Comparison of ENCODE assay signal across 1 cellular context in the genomic region with DNA sequence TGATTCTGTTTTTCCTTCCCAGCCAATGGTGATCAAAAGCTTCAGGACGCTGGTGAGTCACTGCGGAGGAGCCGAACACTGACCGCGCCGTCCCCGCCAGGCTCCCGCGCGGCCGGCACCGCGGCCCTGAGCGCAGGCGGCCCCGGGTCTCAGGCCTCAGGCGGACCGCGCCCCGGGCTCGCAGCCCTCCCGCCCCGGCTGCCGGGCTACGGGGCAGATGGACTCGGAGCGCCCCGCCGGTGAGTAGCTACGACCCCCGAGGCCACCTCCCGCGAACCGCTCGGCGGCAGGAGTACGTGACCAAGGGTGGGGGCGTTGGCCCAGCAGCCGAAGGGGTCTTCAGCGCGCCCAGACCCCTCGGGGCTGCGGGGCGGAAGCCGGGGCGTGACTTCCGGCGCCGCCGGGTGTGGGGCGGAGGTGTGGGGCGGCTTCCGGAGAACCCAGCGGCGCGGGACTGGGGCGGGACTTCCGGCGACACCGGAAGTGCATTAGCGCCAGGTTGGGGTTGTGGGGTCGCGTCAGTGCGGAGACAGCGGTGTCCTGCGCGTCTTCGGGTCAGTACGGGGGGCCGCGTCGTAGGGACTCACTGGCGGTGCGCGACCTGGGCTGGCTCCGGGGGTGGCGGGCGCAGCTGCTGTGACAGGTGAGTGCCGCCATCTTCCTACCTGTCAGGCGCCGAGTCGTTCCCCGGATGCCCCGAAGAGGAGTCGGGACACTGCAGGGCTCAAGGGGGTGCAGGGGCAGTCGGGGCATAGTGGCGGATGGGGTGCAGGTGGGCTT.
A peak's percentile ranks its signal among the peaks of the same experiment; 100 is the strongest.
TF ChIP-seq lines count a peak whose summit lies in the region.

A gene with protein sequence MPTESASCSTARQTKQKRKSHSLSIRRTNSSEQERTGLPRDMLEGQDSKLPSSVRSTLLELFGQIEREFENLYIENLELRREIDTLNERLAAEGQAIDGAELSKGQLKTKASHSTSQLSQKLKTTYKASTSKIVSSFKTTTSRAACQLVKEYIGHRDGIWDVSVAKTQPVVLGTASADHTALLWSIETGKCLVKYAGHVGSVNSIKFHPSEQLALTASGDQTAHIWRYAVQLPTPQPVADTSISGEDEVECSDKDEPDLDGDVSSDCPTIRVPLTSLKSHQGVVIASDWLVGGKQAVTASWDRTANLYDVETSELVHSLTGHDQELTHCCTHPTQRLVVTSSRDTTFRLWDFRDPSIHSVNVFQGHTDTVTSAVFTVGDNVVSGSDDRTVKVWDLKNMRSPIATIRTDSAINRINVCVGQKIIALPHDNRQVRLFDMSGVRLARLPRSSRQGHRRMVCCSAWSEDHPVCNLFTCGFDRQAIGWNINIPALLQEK (plus strand): TSS at position 60 of the 780 bp plus-strand sequence. CDS start 15,771 bp downstream, outside the sequence.

TF ChIP-seq in K562, 482 proteins besides CTCF, POLR2A, EP300 and RAD21 (continued from another document and continues in another):
- TF ChIP-seq, protein P1, sequence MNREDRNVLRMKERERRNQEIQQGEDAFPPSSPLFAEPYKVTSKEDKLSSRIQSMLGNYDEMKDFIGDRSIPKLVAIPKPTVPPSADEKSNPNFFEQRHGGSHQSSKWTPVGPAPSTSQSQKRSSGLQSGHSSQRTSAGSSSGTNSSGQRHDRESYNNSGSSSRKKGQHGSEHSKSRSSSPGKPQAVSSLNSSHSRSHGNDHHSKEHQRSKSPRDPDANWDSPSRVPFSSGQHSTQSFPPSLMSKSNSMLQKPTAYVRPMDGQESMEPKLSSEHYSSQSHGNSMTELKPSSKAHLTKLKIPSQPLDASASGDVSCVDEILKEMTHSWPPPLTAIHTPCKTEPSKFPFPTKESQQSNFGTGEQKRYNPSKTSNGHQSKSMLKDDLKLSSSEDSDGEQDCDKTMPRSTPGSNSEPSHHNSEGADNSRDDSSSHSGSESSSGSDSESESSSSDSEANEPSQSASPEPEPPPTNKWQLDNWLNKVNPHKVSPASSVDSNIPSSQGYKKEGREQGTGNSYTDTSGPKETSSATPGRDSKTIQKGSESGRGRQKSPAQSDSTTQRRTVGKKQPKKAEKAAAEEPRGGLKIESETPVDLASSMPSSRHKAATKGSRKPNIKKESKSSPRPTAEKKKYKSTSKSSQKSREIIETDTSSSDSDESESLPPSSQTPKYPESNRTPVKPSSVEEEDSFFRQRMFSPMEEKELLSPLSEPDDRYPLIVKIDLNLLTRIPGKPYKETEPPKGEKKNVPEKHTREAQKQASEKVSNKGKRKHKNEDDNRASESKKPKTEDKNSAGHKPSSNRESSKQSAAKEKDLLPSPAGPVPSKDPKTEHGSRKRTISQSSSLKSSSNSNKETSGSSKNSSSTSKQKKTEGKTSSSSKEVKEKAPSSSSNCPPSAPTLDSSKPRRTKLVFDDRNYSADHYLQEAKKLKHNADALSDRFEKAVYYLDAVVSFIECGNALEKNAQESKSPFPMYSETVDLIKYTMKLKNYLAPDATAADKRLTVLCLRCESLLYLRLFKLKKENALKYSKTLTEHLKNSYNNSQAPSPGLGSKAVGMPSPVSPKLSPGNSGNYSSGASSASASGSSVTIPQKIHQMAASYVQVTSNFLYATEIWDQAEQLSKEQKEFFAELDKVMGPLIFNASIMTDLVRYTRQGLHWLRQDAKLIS (CRISPR knock-in tag; IDR thresholded peaks at IDR 0.05) = 0 out of 2 replicates have a peak, but pooled peaks have one; percentile 53
- no peak for TF ChIP-seq CREB1 (IDR thresholded peaks at IDR 0.05)
- peak; percentile 41; the same call in 1 of the 2 replicates for TF ChIP-seq CREB1 (CRISPR knock-in tag; IDR thresholded peaks at IDR 0.05)
- TF ChIP-seq, protein P2, sequence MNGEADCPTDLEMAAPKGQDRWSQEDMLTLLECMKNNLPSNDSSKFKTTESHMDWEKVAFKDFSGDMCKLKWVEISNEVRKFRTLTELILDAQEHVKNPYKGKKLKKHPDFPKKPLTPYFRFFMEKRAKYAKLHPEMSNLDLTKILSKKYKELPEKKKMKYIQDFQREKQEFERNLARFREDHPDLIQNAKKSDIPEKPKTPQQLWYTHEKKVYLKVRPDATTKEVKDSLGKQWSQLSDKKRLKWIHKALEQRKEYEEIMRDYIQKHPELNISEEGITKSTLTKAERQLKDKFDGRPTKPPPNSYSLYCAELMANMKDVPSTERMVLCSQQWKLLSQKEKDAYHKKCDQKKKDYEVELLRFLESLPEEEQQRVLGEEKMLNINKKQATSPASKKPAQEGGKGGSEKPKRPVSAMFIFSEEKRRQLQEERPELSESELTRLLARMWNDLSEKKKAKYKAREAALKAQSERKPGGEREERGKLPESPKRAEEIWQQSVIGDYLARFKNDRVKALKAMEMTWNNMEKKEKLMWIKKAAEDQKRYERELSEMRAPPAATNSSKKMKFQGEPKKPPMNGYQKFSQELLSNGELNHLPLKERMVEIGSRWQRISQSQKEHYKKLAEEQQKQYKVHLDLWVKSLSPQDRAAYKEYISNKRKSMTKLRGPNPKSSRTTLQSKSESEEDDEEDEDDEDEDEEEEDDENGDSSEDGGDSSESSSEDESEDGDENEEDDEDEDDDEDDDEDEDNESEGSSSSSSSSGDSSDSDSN (IDR thresholded peaks at IDR 0.05; ENCODE audit: borderline replicate concordance in 1 of 2, low read depth in 2 of 2, low read length in 2 of 2) = peak; percentile 81 to 95; a peak in 3 of 4 replicates
- TF ChIP-seq, protein P3, sequence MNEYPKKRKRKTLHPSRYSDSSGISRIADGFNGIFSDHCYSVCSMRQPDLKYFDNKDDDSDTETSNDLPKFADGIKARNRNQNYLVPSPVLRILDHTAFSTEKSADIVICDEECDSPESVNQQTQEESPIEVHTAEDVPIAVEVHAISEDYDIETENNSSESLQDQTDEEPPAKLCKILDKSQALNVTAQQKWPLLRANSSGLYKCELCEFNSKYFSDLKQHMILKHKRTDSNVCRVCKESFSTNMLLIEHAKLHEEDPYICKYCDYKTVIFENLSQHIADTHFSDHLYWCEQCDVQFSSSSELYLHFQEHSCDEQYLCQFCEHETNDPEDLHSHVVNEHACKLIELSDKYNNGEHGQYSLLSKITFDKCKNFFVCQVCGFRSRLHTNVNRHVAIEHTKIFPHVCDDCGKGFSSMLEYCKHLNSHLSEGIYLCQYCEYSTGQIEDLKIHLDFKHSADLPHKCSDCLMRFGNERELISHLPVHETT (CRISPR knock-in tag; conservative IDR thresholded peaks at IDR 0.05 in 1 of 2, IDR thresholded peaks at IDR 0.05 in 1 of 2) = peak in 1 of 2 experiments; percentile 88; a peak in 2 of 4 replicates
- 0 out of 2 replicates have a peak, but pooled peaks have one; percentile 18 for TF ChIP-seq ERF (CRISPR knock-in tag; IDR thresholded peaks at IDR 0.05)
- TF ChIP-seq, protein P4, sequence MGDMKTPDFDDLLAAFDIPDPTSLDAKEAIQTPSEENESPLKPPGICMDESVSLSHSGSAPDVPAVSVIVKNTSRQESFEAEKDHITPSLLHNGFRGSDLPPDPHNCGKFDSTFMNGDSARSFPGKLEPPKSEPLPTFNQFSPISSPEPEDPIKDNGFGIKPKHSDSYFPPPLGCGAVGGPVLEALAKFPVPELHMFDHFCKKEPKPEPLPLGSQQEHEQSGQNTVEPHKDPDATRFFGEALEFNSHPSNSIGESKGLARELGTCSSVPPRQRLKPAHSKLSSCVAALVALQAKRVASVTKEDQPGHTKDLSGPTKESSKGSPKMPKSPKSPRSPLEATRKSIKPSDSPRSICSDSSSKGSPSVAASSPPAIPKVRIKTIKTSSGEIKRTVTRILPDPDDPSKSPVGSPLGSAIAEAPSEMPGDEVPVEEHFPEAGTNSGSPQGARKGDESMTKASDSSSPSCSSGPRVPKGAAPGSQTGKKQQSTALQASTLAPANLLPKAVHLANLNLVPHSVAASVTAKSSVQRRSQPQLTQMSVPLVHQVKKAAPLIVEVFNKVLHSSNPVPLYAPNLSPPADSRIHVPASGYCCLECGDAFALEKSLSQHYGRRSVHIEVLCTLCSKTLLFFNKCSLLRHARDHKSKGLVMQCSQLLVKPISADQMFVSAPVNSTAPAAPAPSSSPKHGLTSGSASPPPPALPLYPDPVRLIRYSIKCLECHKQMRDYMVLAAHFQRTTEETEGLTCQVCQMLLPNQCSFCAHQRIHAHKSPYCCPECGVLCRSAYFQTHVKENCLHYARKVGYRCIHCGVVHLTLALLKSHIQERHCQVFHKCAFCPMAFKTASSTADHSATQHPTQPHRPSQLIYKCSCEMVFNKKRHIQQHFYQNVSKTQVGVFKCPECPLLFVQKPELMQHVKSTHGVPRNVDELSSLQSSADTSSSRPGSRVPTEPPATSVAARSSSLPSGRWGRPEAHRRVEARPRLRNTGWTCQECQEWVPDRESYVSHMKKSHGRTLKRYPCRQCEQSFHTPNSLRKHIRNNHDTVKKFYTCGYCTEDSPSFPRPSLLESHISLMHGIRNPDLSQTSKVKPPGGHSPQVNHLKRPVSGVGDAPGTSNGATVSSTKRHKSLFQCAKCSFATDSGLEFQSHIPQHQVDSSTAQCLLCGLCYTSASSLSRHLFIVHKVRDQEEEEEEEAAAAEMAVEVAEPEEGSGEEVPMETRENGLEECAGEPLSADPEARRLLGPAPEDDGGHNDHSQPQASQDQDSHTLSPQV (IDR thresholded peaks at IDR 0.05) = peak; percentile 54
- TF ChIP-seq, protein P5, sequence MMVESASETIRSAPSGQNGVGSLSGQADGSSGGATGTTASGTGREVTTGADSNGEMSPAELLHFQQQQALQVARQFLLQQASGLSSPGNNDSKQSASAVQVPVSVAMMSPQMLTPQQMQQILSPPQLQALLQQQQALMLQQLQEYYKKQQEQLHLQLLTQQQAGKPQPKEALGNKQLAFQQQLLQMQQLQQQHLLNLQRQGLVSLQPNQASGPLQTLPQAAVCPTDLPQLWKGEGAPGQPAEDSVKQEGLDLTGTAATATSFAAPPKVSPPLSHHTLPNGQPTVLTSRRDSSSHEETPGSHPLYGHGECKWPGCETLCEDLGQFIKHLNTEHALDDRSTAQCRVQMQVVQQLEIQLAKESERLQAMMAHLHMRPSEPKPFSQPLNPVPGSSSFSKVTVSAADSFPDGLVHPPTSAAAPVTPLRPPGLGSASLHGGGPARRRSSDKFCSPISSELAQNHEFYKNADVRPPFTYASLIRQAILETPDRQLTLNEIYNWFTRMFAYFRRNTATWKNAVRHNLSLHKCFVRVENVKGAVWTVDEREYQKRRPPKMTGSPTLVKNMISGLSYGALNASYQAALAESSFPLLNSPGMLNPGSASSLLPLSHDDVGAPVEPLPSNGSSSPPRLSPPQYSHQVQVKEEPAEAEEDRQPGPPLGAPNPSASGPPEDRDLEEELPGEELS (CRISPR knock-in tag; IDR thresholded peaks at IDR 0.05; ENCODE audit: borderline replicate concordance) = no peak; the same call in 1 of the 2 replicates
- TF ChIP-seq KDM4B (IDR thresholded peaks at IDR 0.05; ENCODE audit: borderline replicate concordance in 2 of 2, low read depth in 1 of 2) = peak in 1 of 2 experiments; percentile 98; a peak in 2 of 4 replicates
- no peak for TF ChIP-seq SRSF3 (IDR thresholded peaks at IDR 0.05; ENCODE audit: insufficient read depth, low read length)
- TF ChIP-seq BHLHE40 (IDR thresholded peaks at IDR 0.05; ENCODE audit: low read length) = peak; percentile 42; the same call in 1 of the 2 replicates
- TF ChIP-seq NONO (IDR thresholded peaks at IDR 0.05; ENCODE audit: low read depth in 2 of 2, low read length in 1 of 2) = peak; percentile 78 to 84
- no peak for TF ChIP-seq HMG20B (CRISPR knock-in tag; IDR thresholded peaks at IDR 0.05)
- TF ChIP-seq TRIM24 (IDR thresholded peaks at IDR 0.05) = peak in 1 of 2 experiments; percentile 62; a peak in 1 of 4 replicates
- no peak for TF ChIP-seq ASH1L (IDR thresholded peaks at IDR 0.05; ENCODE audit: borderline replicate concordance, low read depth, partially characterized antibody)
- peak; percentile 100 for TF ChIP-seq GABPA (tag; conservative IDR thresholded peaks at IDR 0.05; ENCODE audit: low read depth)
- TF ChIP-seq ZNF77 (CRISPR knock-in tag; IDR thresholded peaks at IDR 0.05) = no peak
- TF ChIP-seq, protein P6, sequence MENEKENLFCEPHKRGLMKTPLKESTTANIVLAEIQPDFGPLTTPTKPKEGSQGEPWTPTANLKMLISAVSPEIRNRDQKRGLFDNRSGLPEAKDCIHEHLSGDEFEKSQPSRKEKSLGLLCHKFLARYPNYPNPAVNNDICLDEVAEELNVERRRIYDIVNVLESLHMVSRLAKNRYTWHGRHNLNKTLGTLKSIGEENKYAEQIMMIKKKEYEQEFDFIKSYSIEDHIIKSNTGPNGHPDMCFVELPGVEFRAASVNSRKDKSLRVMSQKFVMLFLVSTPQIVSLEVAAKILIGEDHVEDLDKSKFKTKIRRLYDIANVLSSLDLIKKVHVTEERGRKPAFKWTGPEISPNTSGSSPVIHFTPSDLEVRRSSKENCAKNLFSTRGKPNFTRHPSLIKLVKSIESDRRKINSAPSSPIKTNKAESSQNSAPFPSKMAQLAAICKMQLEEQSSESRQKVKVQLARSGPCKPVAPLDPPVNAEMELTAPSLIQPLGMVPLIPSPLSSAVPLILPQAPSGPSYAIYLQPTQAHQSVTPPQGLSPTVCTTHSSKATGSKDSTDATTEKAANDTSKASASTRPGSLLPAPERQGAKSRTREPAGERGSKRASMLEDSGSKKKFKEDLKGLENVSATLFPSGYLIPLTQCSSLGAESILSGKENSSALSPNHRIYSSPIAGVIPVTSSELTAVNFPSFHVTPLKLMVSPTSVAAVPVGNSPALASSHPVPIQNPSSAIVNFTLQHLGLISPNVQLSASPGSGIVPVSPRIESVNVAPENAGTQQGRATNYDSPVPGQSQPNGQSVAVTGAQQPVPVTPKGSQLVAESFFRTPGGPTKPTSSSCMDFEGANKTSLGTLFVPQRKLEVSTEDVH (IDR thresholded peaks at IDR 0.05; ENCODE audit: low read depth, partially characterized antibody) = peak; percentile 93
- no peak for TF ChIP-seq ZNF12 (CRISPR knock-in tag; IDR thresholded peaks at IDR 0.05)
- TF ChIP-seq XRCC3 (IDR thresholded peaks at IDR 0.05) = no peak
- peak; percentile 48; the same call in 1 of the 2 replicates for TF ChIP-seq LCOR (CRISPR knock-in tag; IDR thresholded peaks at IDR 0.05)
- TF ChIP-seq, protein P7, sequence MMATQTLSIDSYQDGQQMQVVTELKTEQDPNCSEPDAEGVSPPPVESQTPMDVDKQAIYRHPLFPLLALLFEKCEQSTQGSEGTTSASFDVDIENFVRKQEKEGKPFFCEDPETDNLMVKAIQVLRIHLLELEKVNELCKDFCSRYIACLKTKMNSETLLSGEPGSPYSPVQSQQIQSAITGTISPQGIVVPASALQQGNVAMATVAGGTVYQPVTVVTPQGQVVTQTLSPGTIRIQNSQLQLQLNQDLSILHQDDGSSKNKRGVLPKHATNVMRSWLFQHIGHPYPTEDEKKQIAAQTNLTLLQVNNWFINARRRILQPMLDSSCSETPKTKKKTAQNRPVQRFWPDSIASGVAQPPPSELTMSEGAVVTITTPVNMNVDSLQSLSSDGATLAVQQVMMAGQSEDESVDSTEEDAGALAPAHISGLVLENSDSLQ (IDR thresholded peaks at IDR 0.05) = peak; percentile 78
- TF ChIP-seq NR2C2 (CRISPR knock-in tag; IDR thresholded peaks at IDR 0.05) = peak; percentile 87
- TF ChIP-seq NR2C2 (tag; IDR thresholded peaks at IDR 0.05) = peak; percentile 99
- TF ChIP-seq ETV1 (tag; conservative IDR thresholded peaks at IDR 0.05; ENCODE audit: low read depth) = peak; percentile 89
- peak; percentile 94 for TF ChIP-seq FOSL1 (tag; conservative IDR thresholded peaks at IDR 0.05)
- peak; percentile 84 for TF ChIP-seq ZFX (CRISPR knock-in tag; IDR thresholded peaks at IDR 0.05)
- TF ChIP-seq ELF1 (tag; IDR thresholded peaks at IDR 0.05) = peak; percentile 92
- no peak for TF ChIP-seq NFIX (CRISPR knock-in tag; IDR thresholded peaks at IDR 0.05; ENCODE audit: low read depth)
- TF ChIP-seq, protein P8, sequence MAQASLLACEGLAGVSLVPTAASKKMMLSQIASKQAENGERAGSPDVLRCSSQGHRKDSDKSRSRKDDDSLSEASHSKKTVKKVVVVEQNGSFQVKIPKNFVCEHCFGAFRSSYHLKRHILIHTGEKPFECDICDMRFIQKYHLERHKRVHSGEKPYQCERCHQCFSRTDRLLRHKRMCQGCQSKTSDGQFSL (CRISPR knock-in tag; IDR thresholded peaks at IDR 0.05) = 0 out of 2 replicates have a peak, but pooled peaks have one; percentile 8
- TF ChIP-seq, protein P8 (tag; IDR thresholded peaks at IDR 0.05) = no peak
- peak; percentile 59 for TF ChIP-seq CCNT2 (IDR thresholded peaks at IDR 0.05; ENCODE audit: borderline replicate concordance, extremely low read depth, insufficient read length, low read depth, low read length)
